Comparison of ENCODE assay signal across 16 cellular contexts in the genomic region with DNA sequence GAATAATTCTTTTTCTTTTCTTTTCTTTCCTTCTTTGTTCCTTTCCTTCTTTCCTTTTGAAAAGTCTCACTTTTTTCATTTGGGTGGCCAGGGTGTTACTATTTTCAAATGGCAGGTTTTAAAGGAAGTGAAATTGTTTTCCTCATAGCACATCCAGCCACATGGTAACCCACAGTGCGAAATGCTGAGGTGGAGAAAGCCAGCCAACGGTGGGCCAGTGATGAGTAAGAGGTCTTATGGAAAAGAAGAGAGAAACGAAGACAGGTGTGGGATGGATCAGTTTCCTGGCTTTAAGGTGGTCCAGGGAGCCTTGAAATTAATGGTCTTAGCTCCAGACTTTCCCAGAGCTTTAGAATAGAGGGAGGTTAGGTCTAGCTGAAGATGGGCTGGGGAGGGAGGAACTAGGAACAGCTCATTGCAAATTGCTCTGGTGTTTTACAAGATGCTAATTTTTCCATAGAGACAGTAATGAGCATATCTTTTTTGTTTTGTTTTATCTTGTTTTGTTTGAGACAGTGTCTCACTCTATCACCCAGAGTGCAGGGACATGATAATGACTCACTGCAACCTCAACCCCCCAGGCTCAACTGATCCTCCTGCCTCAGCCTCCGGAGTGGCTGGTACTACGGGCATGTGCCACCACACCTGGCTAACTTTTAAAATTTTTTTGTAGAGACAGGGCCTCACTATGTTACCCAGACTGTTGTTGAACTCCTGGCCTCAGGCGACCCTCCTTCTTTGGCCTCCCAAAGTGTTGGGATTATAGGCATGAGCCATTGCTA.
A peak's percentile ranks its signal among the peaks of the same experiment; 100 is the strongest.
DNase-seq lines count a peak whose midpoint lies in the region; ATAC-seq and TF ChIP-seq lines count a peak whose summit lies in the region.
"Had no signal": no experiment of that assay in that cellular context is flagged by ENCODE, and none has a peak within 500 bp of the region (broad histone marks: within the 10 kb centered on the region; RNA-seq: fewer than 3 reads in every experiment).

No MANE protein-coding gene starts in this region.

- CTCF ChIA-PET in HEK293 (lab: Yijun Ruan, JAX), result interaction anchor here (0.6 kb wide), 1 partner anchor 267 kb away, joined by 5 read pairs; no protein-coding TSS in a partner anchor

- H3K9me3 Mint-ChIP-seq in activated naive CD8-positive, alpha-beta T cell (ENCODE audit: low read depth), result no peaks in the 10 kb centered on the region
- H3K9me3 Mint-ChIP-seq: dendritic cell treated with granulocyte-macrophage colony-stimulating factor and Interleukin-4, amounts not matched to agents 40 ng/mL and 50 ng/mL, for 4 days; nephron; stimulated activated memory B cell treated with anti-CD40 and anti-IgM and Interleukin-4, amounts not matched to agents 10 μg/mL and 1 μg/mL and 100 μg/mL, for 72 hours had no signal

- TF ChIP-seq CTCF in HEK293 (tag by site-specific recombination; IDR thresholded peaks at IDR 0.05), result no peak

- POLR2A ChIA-PET in HEK293 (lab: Yijun Ruan, JAX), result no interaction called here

- H3K9me3 ChIP-seq in HEK293 (ENCODE audit: control insufficient read depth, insufficient read depth, low read depth, low read length), result no peaks in the 10 kb centered on the region
- H3K9me3 ChIP-seq: adrenal gland had no signal

- no peak for ATAC-seq in HG02571 (IDR thresholded peaks at IDR 0.05; ENCODE audit: unreplicated experiment)
- ATAC-seq: stimulated activated memory B cell treated with anti-CD40 and anti-IgM and Interleukin-4, amounts not matched to agents 10 μg/mL and 1 μg/mL and 100 μg/mL, for 72 hours had no signal

- H3K27ac ChIP-seq in HEK293 (ENCODE audit: extremely low read depth, low read depth, low read length), result no peak overlapping the region
- H3K27ac ChIP-seq: adrenal gland, KMS-11 had no signal

- no peak overlapping the region for H3K4me3 ChIP-seq in HEK293 (ENCODE audit: low read depth, low read length)
- H3K4me3 ChIP-seq: adrenal gland, skin epidermis had no signal

- peaks cover 32% of the 10 kb centered on the region for H3K36me3 Mint-ChIP-seq in activated naive CD8-positive, alpha-beta T cell
- H3K36me3 Mint-ChIP-seq: stimulated activated memory B cell treated with anti-CD40 and anti-IgM and Interleukin-4, amounts not matched to agents 10 μg/mL and 1 μg/mL and 100 μg/mL, for 72 hours had no signal

- H3K27me3 Mint-ChIP-seq in activated naive CD8-positive, alpha-beta T cell, result no peaks in the 10 kb centered on the region

- peak overlapping the region; percentile 83 for H3K4me3 Mint-ChIP-seq in activated naive CD8-positive, alpha-beta T cell
- H3K4me3 Mint-ChIP-seq: dendritic cell treated with granulocyte-macrophage colony-stimulating factor and Interleukin-4, amounts not matched to agents 40 ng/mL and 50 ng/mL, for 4 days; nephron; stimulated activated memory B cell treated with anti-CD40 and anti-IgM and Interleukin-4, amounts not matched to agents 10 μg/mL and 1 μg/mL and 100 μg/mL, for 72 hours had no signal

- DNase-seq in activated CD4-positive, alpha-beta T cell treated with anti-CD3 and anti-CD28 coated beads for 1 hour, result peak; percentile 47
- DNase-seq in stimulated activated CD8-positive, alpha-beta memory T cell treated with anti-CD3 and anti-CD28 coated beads, Interleukin-4, amount 100 ng/mL, for 48 hours, result peak; percentile 70
- DNase-seq in ecto neural progenitor cell (ENCODE audit: low spot score) (no peak), AML-193 (lab: John Stamatoyannopoulos, UW) (no peak)
- DNase-seq: adrenal gland, kidney, NCI-H2081, T1000 had no signal

- no peaks in the 10 kb centered on the region for H3K4me1 ChIP-seq in HEK293 (ENCODE audit: control insufficient read depth, insufficient read depth, low read length)
- H3K4me1 ChIP-seq: adrenal gland had no signal

- peak overlapping the region; percentile 99 for H3K27ac Mint-ChIP-seq in activated naive CD8-positive, alpha-beta T cell
- H3K27ac Mint-ChIP-seq: dendritic cell treated with granulocyte-macrophage colony-stimulating factor and Interleukin-4, amounts not matched to agents 40 ng/mL and 50 ng/mL, for 4 days; nephron; stimulated activated memory B cell treated with anti-CD40 and anti-IgM and Interleukin-4, amounts not matched to agents 10 μg/mL and 1 μg/mL and 100 μg/mL, for 72 hours had no signal

- H3K4me1 Mint-ChIP-seq in activated naive CD8-positive, alpha-beta T cell (ENCODE audit: low read depth), result peaks cover 95% of the 10 kb centered on the region
- H3K4me1 Mint-ChIP-seq: nephron had no signal

- H3K36me3 ChIP-seq in HEK293 (ENCODE audit: control insufficient read depth in 2 of 2, insufficient read depth in 1 of 2, low read length in 2 of 2), result no peaks in the 10 kb centered on the region
- H3K36me3 ChIP-seq: adrenal gland had no signal

TF ChIP-seq in HEK293, 187 proteins besides CTCF, POLR2A, EP300 and RAD21:
- TF ChIP-seq ZNF341 (tag by site-specific recombination; IDR thresholded peaks at IDR 0.05; ENCODE audit: low read depth) (peak; percentile 51; the same call in 1 of the 2 replicates), ZNF239 (tag by site-specific recombination; IDR thresholded peaks at IDR 0.05) (no peak), ZNF311 (tag by site-specific recombination; IDR thresholded peaks at IDR 0.05; ENCODE audit: borderline replicate concordance) (no peak), ZNF621 (tag by site-specific recombination; IDR thresholded peaks at IDR 0.05) (no peak)
- TF ChIP-seq, protein P1, sequence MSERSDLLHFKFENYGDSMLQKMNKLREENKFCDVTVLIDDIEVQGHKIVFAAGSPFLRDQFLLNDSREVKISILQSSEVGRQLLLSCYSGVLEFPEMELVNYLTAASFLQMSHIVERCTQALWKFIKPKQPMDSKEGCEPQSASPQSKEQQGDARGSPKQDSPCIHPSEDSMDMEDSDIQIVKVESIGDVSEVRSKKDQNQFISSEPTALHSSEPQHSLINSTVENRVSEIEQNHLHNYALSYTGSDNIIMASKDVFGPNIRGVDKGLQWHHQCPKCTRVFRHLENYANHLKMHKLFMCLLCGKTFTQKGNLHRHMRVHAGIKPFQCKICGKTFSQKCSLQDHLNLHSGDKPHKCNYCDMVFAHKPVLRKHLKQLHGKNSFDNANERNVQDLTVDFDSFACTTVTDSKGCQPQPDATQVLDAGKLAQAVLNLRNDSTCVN (tag by site-specific recombination; optimal IDR thresholded peaks at IDR 0.05), result no peak

Comparison
In these comparisons a context has a peak if more than half of its experiments do, and no peak if none do; other contexts are left out.
1. DNase-seq: peak in activated CD4-positive, alpha-beta T cell treated with anti-CD3 and anti-CD28 coated beads for 1 hour (single experiment) and stimulated activated CD8-positive, alpha-beta memory T cell treated with anti-CD3 and anti-CD28 coated beads, Interleukin-4, amount 100 ng/mL, for 48 hours (single experiment); none in ecto neural progenitor cell (single experiment) and AML-193 (0 of 2).